Comparison of ENCODE assay signal across 20 cellular contexts in genomic region chr1:163115887-163116286, GRCh38. TPM values are rescaled to one million over a fixed set of nuclear protein-coding genes. Genes with fewer than 3 reads are reported as not detected.
"Had no signal": no experiment of that assay in that cellular context is flagged by ENCODE, and none has a peak within 500 bp of the region (broad histone marks: within the 10 kb centered on the region; RNA-seq: fewer than 3 reads in every experiment).

No MANE protein-coding gene starts in this region.

- DNase-seq: effector memory CD4-positive, alpha-beta T cell; foreskin fibroblast; immature natural killer cell; kidney; left cardiac atrium; left ventricle myocardium inferior; lower lobe of right lung; midbrain; nucleus accumbens; psoas muscle; retina; right lobe of liver; stimulated activated CD4-positive, alpha-beta T cell treated with anti-CD3 and anti-CD28 coated beads, Interleukin-4, amount 100 ng/mL, for 1 hour; stimulated activated CD8-positive, alpha-beta memory T cell treated with anti-CD3 and anti-CD28 coated beads, Interleukin-4, amount 100 ng/mL, for 48 hours; tibial artery had no signal

- ATAC-seq: gastroesophageal sphincter; left cardiac atrium; lower lobe of right lung; natural killer cell treated with Interleukin-12 subunit alpha and Interleukin-12 subunit beta and Interleukin-15 and Interleukin-18, amount 100 ng/mL, for 72 hours; psoas muscle; right lobe of liver; stimulated activated effector memory CD8-positive, alpha-beta T cell treated with anti-CD3 and anti-CD28 coated beads, Interleukin-12 subunit alpha, Interleukin-12 subunit beta, amount 100 ng/mL, for 72 hours had no signal

- H3K36me3 ChIP-seq: esophagus muscularis mucosa, gastroesophageal sphincter, left ventricle myocardium inferior, lower lobe of right lung, neural progenitor cell, right lobe of liver, tibial artery had no signal

- H3K9ac ChIP-seq: neural progenitor cell had no signal

- H3K4me2 ChIP-seq: neural progenitor cell had no signal

- H3K4me3 ChIP-seq: esophagus muscularis mucosa, gastroesophageal sphincter, left ventricle myocardium inferior, lower lobe of right lung, neural progenitor cell, psoas muscle, right lobe of liver, tibial artery had no signal

- H3K4me1 ChIP-seq: esophagus muscularis mucosa, gastroesophageal sphincter, left ventricle myocardium inferior, lower lobe of right lung, neural progenitor cell, psoas muscle, right lobe of liver had no signal

- H3K9me3 ChIP-seq: esophagus muscularis mucosa, gastroesophageal sphincter, left ventricle myocardium inferior, lower lobe of right lung, psoas muscle, right lobe of liver, tibial artery had no signal

- H3K27ac ChIP-seq: esophagus muscularis mucosa, gastroesophageal sphincter, left ventricle myocardium inferior, lower lobe of right lung, neural progenitor cell, psoas muscle, right lobe of liver, tibial artery had no signal

- H2AFZ ChIP-seq: neural progenitor cell had no signal

- H3K27me3 ChIP-seq: esophagus muscularis mucosa, gastroesophageal sphincter, neural progenitor cell, tibial artery had no signal

RNA-seq across cellular contexts. Expression of gene RGS4, which starts 46.7 kb away (rescaled TPM):
- total RNA-seq: natural killer cell treated with Interleukin-12 subunit alpha and Interleukin-12 subunit beta and Interleukin-15 and Interleukin-18, amount 100 ng/mL, for 72 hours had no signal
- polyA plus RNA-seq: immature natural killer cell had no signal
